ENCODE assay signal across 24 cellular contexts in the genomic region with DNA sequence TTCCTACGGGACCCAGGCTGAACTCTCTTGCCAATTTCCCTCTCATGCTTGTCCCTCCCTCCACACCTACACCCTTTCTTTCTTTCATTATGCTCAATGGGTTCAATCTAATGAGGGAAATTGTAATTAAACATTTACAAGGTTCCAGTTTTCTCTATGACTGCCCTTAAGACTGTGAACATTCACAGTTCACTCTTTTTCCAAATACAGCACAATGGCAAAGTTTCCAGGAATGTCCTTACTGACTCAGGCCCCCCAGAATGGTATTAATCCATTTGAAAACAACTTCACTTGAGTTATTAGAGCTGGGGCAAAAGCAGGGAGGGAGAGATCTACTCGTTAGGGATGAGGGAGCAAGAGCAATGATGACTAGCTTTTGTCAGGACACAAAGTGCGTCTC.
"Had no signal": no experiment of that assay in that cellular context is flagged by ENCODE, and none has a peak within 500 bp of the region (broad histone marks: within the 10 kb centered on the region; RNA-seq: fewer than 3 reads in every experiment).

No MANE protein-coding gene starts in this region.

- H3K27me3 ChIP-seq: body of pancreas, MG63 had no signal

- H3K4me3 ChIP-seq: body of pancreas, MG63, PC-9 had no signal

- H3K4me1 ChIP-seq: body of pancreas had no signal

- DNase-seq: activated B cell treated with CpG ODN at 0.5 μM for 24 hours; activated CD4-positive, alpha-beta T cell treated with anti-CD3 and anti-CD28 coated beads for 1 hour; activated CD4-positive, alpha-beta T cell treated with anti-CD3 and anti-CD28 coated beads, Interleukin-2, amount 10 ng/mL, durations not matched to agents 24 days and 14 days; activated CD4-positive, alpha-beta T cell treated with anti-CD3 and anti-CD28 coated beads, Interleukin-2, amount 50 U/mL, for 48 hours; activated CD8-positive, alpha-beta memory T cell treated with anti-CD3 and anti-CD28 coated beads, Interleukin-2, amount 10 ng/mL, durations not matched to agents 7 days and 5 days; activated effector memory CD4-positive, alpha-beta T cell treated with Interleukin-2 at 50 U/mL for 16 hours; activated naive CD4-positive, alpha-beta T cell; activated T-cell treated with anti-CD3 and anti-CD28 coated beads, Interleukin-2, amount 50 U/mL, for 24 hours; aorta; body of pancreas; central memory CD4-positive, alpha-beta T cell; MG63; NCI-H1105 treated with DMSO at 0.1 percent for 48 hours; NCI-H1436 treated with DMSO at 0.1 percent for 48 hours; NCI-H187 treated with DMSO at 0.1 percent for 48 hours; NCI-H2081 treated with DMSO at 0.1 percent for 48 hours; NCI-H2171 treated with DMSO at 0.1 percent for 48 hours; NCI-H226; NCI-H82; PC-9; SIG-M5; T-cell; T-helper 2 cell; T1000 had no signal

- H3K4me2 ChIP-seq: PC-9 had no signal

- H3K27ac ChIP-seq: body of pancreas, PC-9 had no signal

- H3K9me3 ChIP-seq: body of pancreas, MG63 had no signal

- H2AFZ ChIP-seq: PC-9 had no signal

- H3K36me3 ChIP-seq: MG63 had no signal
